2 cellular contexts compared by ENCODE assay signal in the genomic region with DNA sequence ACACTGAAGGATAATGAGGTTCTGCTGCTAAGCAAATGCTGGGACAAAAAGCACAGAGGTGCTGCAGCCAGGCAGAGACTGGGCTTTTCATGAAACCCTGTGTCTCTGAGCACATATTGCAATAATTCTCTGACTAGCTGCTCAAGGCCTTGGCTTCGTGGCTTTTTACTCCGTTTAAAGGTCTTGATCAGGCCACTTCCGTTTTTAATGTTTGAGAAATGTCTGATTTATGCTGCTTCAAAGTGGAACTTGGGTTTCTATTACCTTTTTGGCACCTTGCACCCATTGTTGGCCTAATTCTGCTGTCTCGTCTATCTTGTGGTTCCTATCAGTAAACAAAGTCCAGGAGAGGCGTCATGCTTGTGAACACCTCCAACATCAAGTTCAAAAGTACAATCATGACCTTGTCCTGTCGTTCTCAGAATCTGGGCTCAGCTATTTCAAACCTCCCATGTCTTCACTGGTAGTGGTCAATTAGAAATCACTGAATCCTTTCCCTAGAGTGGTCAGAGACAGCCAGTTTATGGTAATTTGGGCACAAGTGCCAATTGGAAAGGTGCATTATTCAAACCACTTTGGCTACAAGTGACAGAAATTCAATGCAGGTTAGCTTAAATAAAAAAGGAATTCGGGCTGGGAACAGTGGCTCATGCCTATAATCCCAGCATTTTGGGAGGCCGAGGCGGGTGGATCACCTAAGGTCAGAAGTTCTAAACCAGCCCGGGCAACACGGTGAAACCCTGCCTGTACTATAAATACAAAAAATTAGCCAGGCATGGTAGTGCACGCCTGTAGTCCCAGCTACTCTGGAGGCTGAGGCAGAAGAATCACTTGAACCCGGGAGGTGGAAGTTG.
TF ChIP-seq lines count a peak whose summit lies in the region.

No MANE protein-coding gene starts in this region.

TF ChIP-seq in GM23338, 12 proteins besides CTCF, POLR2A, EP300 and RAD21 (continued from another document):
- TF ChIP-seq, protein P1, sequence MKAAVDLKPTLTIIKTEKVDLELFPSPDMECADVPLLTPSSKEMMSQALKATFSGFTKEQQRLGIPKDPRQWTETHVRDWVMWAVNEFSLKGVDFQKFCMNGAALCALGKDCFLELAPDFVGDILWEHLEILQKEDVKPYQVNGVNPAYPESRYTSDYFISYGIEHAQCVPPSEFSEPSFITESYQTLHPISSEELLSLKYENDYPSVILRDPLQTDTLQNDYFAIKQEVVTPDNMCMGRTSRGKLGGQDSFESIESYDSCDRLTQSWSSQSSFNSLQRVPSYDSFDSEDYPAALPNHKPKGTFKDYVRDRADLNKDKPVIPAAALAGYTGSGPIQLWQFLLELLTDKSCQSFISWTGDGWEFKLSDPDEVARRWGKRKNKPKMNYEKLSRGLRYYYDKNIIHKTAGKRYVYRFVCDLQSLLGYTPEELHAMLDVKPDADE (IDR thresholded peaks at IDR 0.05): no peak
- TF ChIP-seq ZNF114 (CRISPR knock-in tag; IDR thresholded peaks at IDR 0.05): no peak

TF ChIP-seq in GM12878, 131 proteins besides CTCF, POLR2A, EP300 and RAD21 (continued from another document):
- TF ChIP-seq, protein P2, sequence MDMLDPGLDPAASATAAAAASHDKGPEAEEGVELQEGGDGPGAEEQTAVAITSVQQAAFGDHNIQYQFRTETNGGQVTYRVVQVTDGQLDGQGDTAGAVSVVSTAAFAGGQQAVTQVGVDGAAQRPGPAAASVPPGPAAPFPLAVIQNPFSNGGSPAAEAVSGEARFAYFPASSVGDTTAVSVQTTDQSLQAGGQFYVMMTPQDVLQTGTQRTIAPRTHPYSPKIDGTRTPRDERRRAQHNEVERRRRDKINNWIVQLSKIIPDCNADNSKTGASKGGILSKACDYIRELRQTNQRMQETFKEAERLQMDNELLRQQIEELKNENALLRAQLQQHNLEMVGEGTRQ (IDR thresholded peaks at IDR 0.05; ENCODE audit: borderline replicate concordance, low read depth, low read length): no peak
- TF ChIP-seq, protein P3, sequence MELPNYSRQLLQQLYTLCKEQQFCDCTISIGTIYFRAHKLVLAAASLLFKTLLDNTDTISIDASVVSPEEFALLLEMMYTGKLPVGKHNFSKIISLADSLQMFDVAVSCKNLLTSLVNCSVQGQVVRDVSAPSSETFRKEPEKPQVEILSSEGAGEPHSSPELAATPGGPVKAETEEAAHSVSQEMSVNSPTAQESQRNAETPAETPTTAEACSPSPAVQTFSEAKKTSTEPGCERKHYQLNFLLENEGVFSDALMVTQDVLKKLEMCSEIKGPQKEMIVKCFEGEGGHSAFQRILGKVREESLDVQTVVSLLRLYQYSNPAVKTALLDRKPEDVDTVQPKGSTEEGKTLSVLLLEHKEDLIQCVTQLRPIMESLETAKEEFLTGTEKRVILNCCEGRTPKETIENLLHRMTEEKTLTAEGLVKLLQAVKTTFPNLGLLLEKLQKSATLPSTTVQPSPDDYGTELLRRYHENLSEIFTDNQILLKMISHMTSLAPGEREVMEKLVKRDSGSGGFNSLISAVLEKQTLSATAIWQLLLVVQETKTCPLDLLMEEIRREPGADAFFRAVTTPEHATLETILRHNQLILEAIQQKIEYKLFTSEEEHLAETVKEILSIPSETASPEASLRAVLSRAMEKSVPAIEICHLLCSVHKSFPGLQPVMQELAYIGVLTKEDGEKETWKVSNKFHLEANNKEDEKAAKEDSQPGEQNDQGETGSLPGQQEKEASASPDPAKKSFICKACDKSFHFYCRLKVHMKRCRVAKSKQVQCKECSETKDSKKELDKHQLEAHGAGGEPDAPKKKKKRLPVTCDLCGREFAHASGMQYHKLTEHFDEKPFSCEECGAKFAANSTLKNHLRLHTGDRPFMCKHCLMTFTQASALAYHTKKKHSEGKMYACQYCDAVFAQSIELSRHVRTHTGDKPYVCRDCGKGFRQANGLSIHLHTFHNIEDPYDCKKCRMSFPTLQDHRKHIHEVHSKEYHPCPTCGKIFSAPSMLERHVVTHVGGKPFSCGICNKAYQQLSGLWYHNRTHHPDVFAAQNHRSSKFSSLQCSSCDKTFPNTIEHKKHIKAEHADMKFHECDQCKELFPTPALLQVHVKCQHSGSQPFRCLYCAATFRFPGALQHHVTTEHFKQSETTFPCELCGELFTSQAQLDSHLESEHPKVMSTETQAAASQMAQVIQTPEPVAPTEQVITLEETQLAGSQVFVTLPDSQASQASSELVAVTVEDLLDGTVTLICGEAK (IDR thresholded peaks at IDR 0.05; ENCODE audit: borderline replicate concordance): no peak
- TF ChIP-seq, protein P4, sequence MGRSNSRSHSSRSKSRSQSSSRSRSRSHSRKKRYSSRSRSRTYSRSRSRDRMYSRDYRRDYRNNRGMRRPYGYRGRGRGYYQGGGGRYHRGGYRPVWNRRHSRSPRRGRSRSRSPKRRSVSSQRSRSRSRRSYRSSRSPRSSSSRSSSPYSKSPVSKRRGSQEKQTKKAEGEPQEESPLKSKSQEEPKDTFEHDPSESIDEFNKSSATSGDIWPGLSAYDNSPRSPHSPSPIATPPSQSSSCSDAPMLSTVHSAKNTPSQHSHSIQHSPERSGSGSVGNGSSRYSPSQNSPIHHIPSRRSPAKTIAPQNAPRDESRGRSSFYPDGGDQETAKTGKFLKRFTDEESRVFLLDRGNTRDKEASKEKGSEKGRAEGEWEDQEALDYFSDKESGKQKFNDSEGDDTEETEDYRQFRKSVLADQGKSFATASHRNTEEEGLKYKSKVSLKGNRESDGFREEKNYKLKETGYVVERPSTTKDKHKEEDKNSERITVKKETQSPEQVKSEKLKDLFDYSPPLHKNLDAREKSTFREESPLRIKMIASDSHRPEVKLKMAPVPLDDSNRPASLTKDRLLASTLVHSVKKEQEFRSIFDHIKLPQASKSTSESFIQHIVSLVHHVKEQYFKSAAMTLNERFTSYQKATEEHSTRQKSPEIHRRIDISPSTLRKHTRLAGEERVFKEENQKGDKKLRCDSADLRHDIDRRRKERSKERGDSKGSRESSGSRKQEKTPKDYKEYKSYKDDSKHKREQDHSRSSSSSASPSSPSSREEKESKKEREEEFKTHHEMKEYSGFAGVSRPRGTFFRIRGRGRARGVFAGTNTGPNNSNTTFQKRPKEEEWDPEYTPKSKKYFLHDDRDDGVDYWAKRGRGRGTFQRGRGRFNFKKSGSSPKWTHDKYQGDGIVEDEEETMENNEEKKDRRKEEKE (IDR thresholded peaks at IDR 0.05): no peak
- TF ChIP-seq NBN (IDR thresholded peaks at IDR 0.05) (0 out of 2 replicates have a peak, but pooled peaks have one; percentile 57), JUNB (IDR thresholded peaks at IDR 0.05) (no peak), SIN3A (IDR thresholded peaks at IDR 0.05; ENCODE audit: low read depth, low read length) (no peak), MTA2 (IDR thresholded peaks at IDR 0.05; ENCODE audit: low read depth) (no peak), DPF2 (IDR thresholded peaks at IDR 0.05) (no peak), CBX5 (IDR thresholded peaks at IDR 0.05; ENCODE audit: low read depth) (no peak), SPI1 (IDR thresholded peaks at IDR 0.05; ENCODE audit: borderline replicate concordance, insufficient read depth, low read depth, low read length) (peak; percentile 78), POLR2AphosphoS2 (IDR thresholded peaks at IDR 0.05; ENCODE audit: low read depth, low read length) (no peak), STAT1 (conservative IDR thresholded peaks at IDR 0.05) (no peak)
- TF ChIP-seq, protein P5, sequence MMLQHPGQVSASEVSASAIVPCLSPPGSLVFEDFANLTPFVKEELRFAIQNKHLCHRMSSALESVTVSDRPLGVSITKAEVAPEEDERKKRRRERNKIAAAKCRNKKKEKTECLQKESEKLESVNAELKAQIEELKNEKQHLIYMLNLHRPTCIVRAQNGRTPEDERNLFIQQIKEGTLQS (IDR thresholded peaks at IDR 0.05; ENCODE audit: borderline replicate concordance, extremely low read depth, low read depth, low read length): no peak
- TF ChIP-seq, protein P6, sequence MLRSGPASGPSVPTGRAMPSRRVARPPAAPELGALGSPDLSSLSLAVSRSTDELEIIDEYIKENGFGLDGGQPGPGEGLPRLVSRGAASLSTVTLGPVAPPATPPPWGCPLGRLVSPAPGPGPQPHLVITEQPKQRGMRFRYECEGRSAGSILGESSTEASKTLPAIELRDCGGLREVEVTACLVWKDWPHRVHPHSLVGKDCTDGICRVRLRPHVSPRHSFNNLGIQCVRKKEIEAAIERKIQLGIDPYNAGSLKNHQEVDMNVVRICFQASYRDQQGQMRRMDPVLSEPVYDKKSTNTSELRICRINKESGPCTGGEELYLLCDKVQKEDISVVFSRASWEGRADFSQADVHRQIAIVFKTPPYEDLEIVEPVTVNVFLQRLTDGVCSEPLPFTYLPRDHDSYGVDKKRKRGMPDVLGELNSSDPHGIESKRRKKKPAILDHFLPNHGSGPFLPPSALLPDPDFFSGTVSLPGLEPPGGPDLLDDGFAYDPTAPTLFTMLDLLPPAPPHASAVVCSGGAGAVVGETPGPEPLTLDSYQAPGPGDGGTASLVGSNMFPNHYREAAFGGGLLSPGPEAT (IDR thresholded peaks at IDR 0.05; ENCODE audit: low read depth): no peak
- TF ChIP-seq, protein P7, sequence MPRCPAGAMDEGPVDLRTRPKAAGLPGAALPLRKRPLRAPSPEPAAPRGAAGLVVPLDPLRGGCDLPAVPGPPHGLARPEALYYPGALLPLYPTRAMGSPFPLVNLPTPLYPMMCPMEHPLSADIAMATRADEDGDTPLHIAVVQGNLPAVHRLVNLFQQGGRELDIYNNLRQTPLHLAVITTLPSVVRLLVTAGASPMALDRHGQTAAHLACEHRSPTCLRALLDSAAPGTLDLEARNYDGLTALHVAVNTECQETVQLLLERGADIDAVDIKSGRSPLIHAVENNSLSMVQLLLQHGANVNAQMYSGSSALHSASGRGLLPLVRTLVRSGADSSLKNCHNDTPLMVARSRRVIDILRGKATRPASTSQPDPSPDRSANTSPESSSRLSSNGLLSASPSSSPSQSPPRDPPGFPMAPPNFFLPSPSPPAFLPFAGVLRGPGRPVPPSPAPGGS (IDR thresholded peaks at IDR 0.05; ENCODE audit: borderline replicate concordance, insufficient read depth, low read depth, low read length, poor library complexity, severe bottlenecking): no peak
